Comparison of ENCODE assay signal across 8 cellular contexts in the genomic region with DNA sequence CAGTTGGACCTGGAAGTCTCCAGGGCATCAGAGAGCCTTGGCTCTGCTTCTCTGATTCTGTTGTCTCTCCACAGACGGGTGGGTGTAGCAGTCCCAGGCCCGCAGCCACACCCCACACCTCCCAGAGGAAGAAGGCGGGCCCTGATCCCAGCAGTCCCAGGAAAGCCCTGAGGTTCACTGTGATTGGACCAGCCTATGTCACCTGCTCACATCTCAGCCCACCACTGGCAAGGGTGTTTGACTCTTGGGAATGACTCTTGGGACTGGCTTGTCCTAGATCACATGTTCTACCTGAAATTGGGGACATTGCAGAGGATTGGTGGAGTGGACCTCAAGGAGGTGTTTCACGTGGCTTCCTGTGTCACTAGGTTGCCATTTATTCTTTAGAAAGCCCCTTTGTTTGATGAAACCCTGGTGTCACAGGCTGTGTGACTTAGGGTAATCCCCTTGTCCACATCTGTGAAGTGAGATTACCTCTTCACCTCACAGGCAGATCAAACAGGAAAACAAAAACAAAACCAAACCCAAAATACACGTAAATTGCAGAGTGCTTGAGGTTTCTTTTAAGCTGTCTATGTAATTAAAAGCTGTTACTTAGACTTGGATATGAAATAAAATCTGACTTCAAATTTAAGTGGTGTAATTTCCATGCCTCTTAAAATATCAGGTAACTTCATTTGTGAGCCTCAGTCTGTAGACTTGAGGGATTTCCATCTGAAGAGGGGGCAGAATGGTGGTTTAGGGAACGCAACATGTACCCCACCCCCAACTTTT. TPM values are rescaled to one million over a fixed set of nuclear protein-coding genes. Genes with fewer than 3 reads are reported as not detected.
DNase-seq lines count a peak whose midpoint lies in the region; ATAC-seq, FAIRE-seq and TF ChIP-seq lines count a peak whose summit lies in the region.

No MANE protein-coding gene starts in this region.

- RAD21 ChIA-PET in GM12878 (lab: Charles Lee; ENCODE audit: unreplicated experiment) = interaction anchor here (0.6 to 3.7 kb wide), 22 partner anchors 9 to 812 kb away, joined by 3 to 25 read pairs (median 6); partner anchors contain the start of gene FLNB

- H3K27ac ChIP-seq in GM12878 (ENCODE audit: control insufficient read depth, insufficient read depth) = peak overlapping the region; percentile 85
- H3K27ac ChIP-seq in right atrium auricular region = no peak overlapping the region

- SMC1A ChIA-PET in GM12878 (lab: Charles Lee; ENCODE audit: uncharacterized antibody, unreplicated experiment) = interaction anchor here (0.6 to 13.2 kb wide), 24 partner anchors 9 to 416 kb away, joined by 3 to 135 read pairs (median 5); partner anchors contain the start of gene FLNB

- intact Hi-C loops in GM12878 (cut with micrococcal nuclease; ENCODE audit: unreplicated experiment) = loop anchor here (2.0 kb wide), 1 partner anchor 22 kb away; no protein-coding TSS in a partner anchor

- no peak for TF ChIP-seq RAD21 in GM12878 (IDR thresholded peaks at IDR 0.05; ENCODE audit: insufficient read depth, low read depth, low read length)

- peak; percentile 95 for ATAC-seq in GM21390 (IDR thresholded peaks at IDR 0.05; ENCODE audit: unreplicated experiment)
- peak; percentile 99 for ATAC-seq in HG03469 (IDR thresholded peaks at IDR 0.05; ENCODE audit: unreplicated experiment)
- ATAC-seq in GM12878 = peak; percentile 96

- peak; percentile 86 for DNase-seq in GM13976 (ENCODE audit: low spot score)
- DNase-seq in GM12878 (ENCODE audit: low read depth, low spot score) = peak; percentile 96
- peak; percentile 6 for DNase-seq in stimulated activated CD8-positive, alpha-beta memory T cell treated with anti-CD3 and anti-CD28 coated beads, Interleukin-12 subunit alpha, Interleukin-12 subunit beta, amount 100 ng/mL, for 1 hour (ENCODE audit: low read depth)
- DNase-seq in ecto neural progenitor cell (ENCODE audit: low spot score) = no peak
- DNase-seq in activated gamma-delta T cell treated with Interleukin-2 at 50 U/mL for 16 hours = no peak
- DNase-seq in right atrium auricular region (ENCODE audit: low spot score) = no peak

- no peak for TF ChIP-seq CTCF in GM13976 (IDR thresholded peaks at IDR 0.05; ENCODE audit: borderline replicate concordance, control extremely low read depth, extremely low read depth, insufficient read depth, missing control alignments)
- TF ChIP-seq CTCF in GM12878 (IDR thresholded peaks at IDR 0.05 in 2 of 3, conservative IDR thresholded peaks at IDR 0.05 in 1 of 3; ENCODE audit: control insufficient read depth in 2 of 3, extremely low read depth in 1 of 3, insufficient read depth in 1 of 3, low read depth in 3 of 3, low read length in 3 of 3) = no peak
- no peak for TF ChIP-seq CTCF in right atrium auricular region (IDR thresholded peaks at IDR 0.05)

- peak overlapping the region; percentile 83 for H3K4me2 ChIP-seq in GM12878 (ENCODE audit: control insufficient read depth, insufficient read depth)

- in situ Hi-C loops in GM13976 (cut with MboI; ENCODE audit: low sequenced_read_pairs, unreplicated experiment) = no loop called here
- in situ Hi-C loops in GM12878 (cut with MboI) = no loop called here

- H3K36me3 ChIP-seq in GM12878 (ENCODE audit: control insufficient read depth in 2 of 2, insufficient read depth in 2 of 2, low read length in 1 of 2) (no peaks in the 10 kb centered on the region), right atrium auricular region (no peaks in the 10 kb centered on the region)

- no TSS peak for BruUV-seq in GM12878 (replicated peaks; lab: Mats Ljungman, UMichigan)

- H2AFZ ChIP-seq in GM12878 (ENCODE audit: control insufficient read depth, low read depth, low read length) = peak overlapping the region; percentile 42

- H3K9me3 ChIP-seq in GM12878 (replicated peaks; ENCODE audit: control insufficient read depth, insufficient read depth, low read length) (no peaks in the 10 kb centered on the region), right atrium auricular region (no peaks in the 10 kb centered on the region)

- TF ChIP-seq EP300 in GM12878 (IDR thresholded peaks at IDR 0.05; ENCODE audit: borderline replicate concordance in 1 of 2, control insufficient read depth in 1 of 2, low read depth in 2 of 2, low read length in 2 of 2) = peak; percentile 92 to 96

- 7% methylated on average over 6 of the region's 6 CpGs for WGBS in GM12878 (ENCODE audit: insufficient coverage, insufficient replicate concordance, low lambda C conversion rate, missing lambda C conversion rate)

- POLR2A ChIA-PET in GM12878 (lab: Charles Lee) = interaction anchor here (0.6 to 8.6 kb wide), 13 partner anchors 8 to 344 kb away, joined by 3 to 75 read pairs (median 3); partner anchors contain the start of genes HTD2 and RPP14

- no peak for TF ChIP-seq POLR2A in GM12878 (IDR thresholded peaks at IDR 0.05; ENCODE audit: low read depth, low read length)

- peaks cover 8% of the 10 kb centered on the region for H3K79me2 ChIP-seq in GM12878 (ENCODE audit: control insufficient read depth, insufficient read depth, low read length)

- CTCF ChIA-PET in GM12878 (lab: Yijun Ruan, JAX) = interaction anchor here (0.6 to 3.0 kb wide), 11 partner anchors 10 to 271 kb away, joined by 3 to 25 read pairs (median 4); partner anchors contain the start of genes FLNB, HTD2 and RPP14

- H3K4me3 ChIP-seq in GM12878 (peak overlapping the region; percentile 8; the same call in 1 of the 2 replicates), right atrium auricular region (no peak overlapping the region)

- peaks cover 44% of the 10 kb centered on the region for H3K4me1 ChIP-seq in GM12878 (ENCODE audit: control insufficient read depth, insufficient read depth, low read length)
- H3K4me1 ChIP-seq in right atrium auricular region = peaks cover 0 to 22% of the 10 kb centered on the region in 2 donors

- peak overlapping the region; percentile 62 for H3K9ac ChIP-seq in GM12878 (ENCODE audit: control insufficient read depth, insufficient read depth, low read length)

- H3K27me3 ChIP-seq in GM12878 (replicated peaks in 1 of 2; ENCODE audit: control insufficient read depth in 2 of 2, insufficient read depth in 2 of 2, low read length in 1 of 2) = no peaks in the 10 kb centered on the region
- H3K27me3 ChIP-seq in right atrium auricular region = no peaks in the 10 kb centered on the region

- peak; percentile 96 for FAIRE-seq in GM12878 (lab: Jason Lieb, UNC)

- H4K20me1 ChIP-seq in GM12878 (ENCODE audit: control insufficient read depth, insufficient read depth) = no peaks in the 10 kb centered on the region

TF ChIP-seq in GM12878, 131 proteins besides CTCF, POLR2A, EP300 and RAD21 (continues in another document):
- TF ChIP-seq MEF2A (IDR thresholded peaks at IDR 0.05; ENCODE audit: insufficient read depth, low read depth, low read length) (0 out of 2 replicates have a peak, but pooled peaks have one; percentile 66), ZBTB11 (CRISPR knock-in tag; IDR thresholded peaks at IDR 0.05) (no peak), CHD2 (IDR thresholded peaks at IDR 0.05; ENCODE audit: borderline replicate concordance, low read depth, low read length) (peak; percentile 77; the same call in 1 of the 2 replicates)

RNA-seq across cellular contexts. Expression of gene FLNB, which starts 26.7 kb away (rescaled TPM):
- total RNA-seq in GM12878 (2013; cell fraction: nucleolus; rRNA removed) = 317 and 324 TPM in 2 replicates
- total RNA-seq in GM12878 (2014; rRNA removed) (41.3 and 44.1 TPM in 2 replicates), GM12878 (2014; rRNA removed; fragmentation: Illumina TruSeq; extraction: Trizol) (28.7 and 29.8 TPM in 2 replicates), GM12878 (2021) (51.8 and 58.1 TPM in 2 replicates), right atrium auricular region (10 to 100 TPM; 37.6 to 59.6 TPM)
- 21.1 TPM for polyA plus RNA-seq in GM12878 (2011; ENCODE audit: low read depth)
- polyA plus RNA-seq in GM12878 (2011; rRNA removed) (29.9 and 40.9 TPM in 2 replicates), GM12878 (2014; fragmentation: Illumina TruSeq; extraction: Trizol) (32.3 and 33.1 TPM in 2 replicates), GM12878 (2014; fragmentation: Nextera tagmentation; extraction: Ambion mirVana) (10 to 100 TPM; 13.6 to 15.8 TPM), GM12878 (2014; rRNA removed) (22.9 and 26.4 TPM in 2 replicates), GM12878 (2016; fragmentation: Nextera tagmentation; extraction: Ambion mirVana) (10 to 100 TPM; 18.9 to 20.3 TPM)
- polyA plus RNA-seq in GM12878 (2011; cell fraction: cytosol; rRNA removed) = 58.3 and 60.6 TPM in 2 replicates
- 205 and 415 TPM in 2 replicates for polyA plus RNA-seq in GM12878 (2011; cell fraction: nucleus; rRNA removed)
- polyA plus RNA-seq in GM12878 (2012) = 28.7 and 30.9 TPM in 2 replicates
- polyA minus RNA-seq in GM12878 (2011; rRNA and poly(A)+ RNA removed) = 153 and 195 TPM in 2 replicates
- 90.3 and 94.3 TPM in 2 replicates for polyA minus RNA-seq in GM12878 (2011; cell fraction: cytosol; rRNA and poly(A)+ RNA removed)
- polyA minus RNA-seq in GM12878 (2011; cell fraction: nucleus; rRNA and poly(A)+ RNA removed) = 105 and 299 TPM in 2 replicates

Comparison
In these comparisons a context has a peak if more than half of its experiments do, and no peak if none do; other contexts are left out.
1. DNase-seq: peak in GM13976 (single experiment), GM12878 (single experiment) and stimulated activated CD8-positive, alpha-beta memory T cell treated with anti-CD3 and anti-CD28 coated beads, Interleukin-12 subunit alpha, Interleukin-12 subunit beta, amount 100 ng/mL, for 1 hour (single experiment); none in ecto neural progenitor cell (single experiment), activated gamma-delta T cell treated with Interleukin-2 at 50 U/mL for 16 hours (single experiment) and right atrium auricular region (single experiment).
2. Peak in every context shown above with its lines, with median percentiles within 50 percentile points of each other: ATAC-seq.